10 cellular contexts compared by ENCODE assay signal in genomic region chr15:73923488-73924164, GRCh38. TPM values are rescaled to one million over a fixed set of nuclear protein-coding genes. Genes with fewer than 3 reads are reported as not detected.
A peak's percentile ranks its signal among the peaks of the same experiment; 100 is the strongest.
DNase-seq lines count a peak whose midpoint lies in the region; ATAC-seq and TF ChIP-seq lines count a peak whose summit lies in the region.
"Had no signal": no experiment of that assay in that cellular context is flagged by ENCODE, and none has a peak within 500 bp of the region (broad histone marks: within the 10 kb centered on the region; RNA-seq: fewer than 3 reads in every experiment).

No MANE protein-coding gene starts in this region.

- no peak overlapping the region for H3K9ac ChIP-seq in fibroblast of lung (ENCODE audit: insufficient read depth, low read length)
- H3K9ac ChIP-seq in rectal smooth muscle tissue (ENCODE audit: low read length) = no peak overlapping the region

- peak; percentile 1; the same call in 2 of the 3 replicates for ATAC-seq in SK-N-SH treated with all-trans-retinoic acid at 6 μM for 48 hours

- H3K4me3 ChIP-seq in fibroblast of lung (replicated peaks in 1 of 4; ENCODE audit: control extremely low read depth in 1 of 4, insufficient read depth in 1 of 4, low read depth in 3 of 4, low read length in 4 of 4) (peak overlapping the region in 1 of 4 experiments; percentile 29), rectal smooth muscle tissue (ENCODE audit: low read length) (no peak overlapping the region), dorsolateral prefrontal cortex (no peak overlapping the region)

- intact Hi-C loops in dorsolateral prefrontal cortex (cut with DNase I) = no loop called here

- H3K36me3 ChIP-seq in fibroblast of lung (ENCODE audit: control insufficient read depth, insufficient read depth, low read length) (peaks cover 5% of the 10 kb centered on the region), rectal smooth muscle tissue (ENCODE audit: control insufficient read depth, insufficient read depth, low read length) (no peaks in the 10 kb centered on the region)

- no peaks in the 10 kb centered on the region for H3K9me3 ChIP-seq in fibroblast of lung (ENCODE audit: control insufficient read depth, insufficient read depth, low read depth, low read length)

- H3K27ac ChIP-seq in fibroblast of lung (ENCODE audit: insufficient read depth, low read length) (peak overlapping the region; percentile 85), rectal smooth muscle tissue (ENCODE audit: low read depth, low read length) (peak overlapping the region; percentile 85), dorsolateral prefrontal cortex (peak overlapping the region in 14 of 59 donors; percentile 1 to 75 (median 36))
- H3K27ac ChIP-seq: HL-60 had no signal

- H4K20me1 ChIP-seq in fibroblast of lung (ENCODE audit: control insufficient read depth, extremely low read depth, insufficient read depth, low read length) = no peaks in the 10 kb centered on the region

- peak; percentile 22 for DNase-seq in GF-D8 (lab: John Stamatoyannopoulos, UW)
- DNase-seq in fibroblast of lung (ENCODE audit: low read depth in 2 of 2) = no peak
- DNase-seq in dorsolateral prefrontal cortex = no peak
- DNase-seq in NCI-H1105 treated with DMSO at 0.1 percent for 48 hours (lab: John Stamatoyannopoulos, UW) = no peak
- no peak for DNase-seq in NCI-H1436 (lab: John Stamatoyannopoulos, UW)
- no peak for DNase-seq in NCI-H748 treated with DMSO at 0.1 percent for 48 hours (lab: John Stamatoyannopoulos, UW)

- H3K27me3 ChIP-seq in fibroblast of lung (ENCODE audit: control insufficient read depth, insufficient read depth, low read length) (no peaks in the 10 kb centered on the region), rectal smooth muscle tissue (ENCODE audit: control insufficient read depth, insufficient read depth, low read length) (no peaks in the 10 kb centered on the region), dorsolateral prefrontal cortex (peaks cover 0 to 27% (median 16%) of the 10 kb centered on the region in 45 donors)

- H2AFZ ChIP-seq in fibroblast of lung (ENCODE audit: low read length) = no peak overlapping the region

- peak overlapping the region; percentile 74 for H3K4me2 ChIP-seq in fibroblast of lung (ENCODE audit: extremely low read depth, insufficient read depth, low read length)

- peaks cover 41% of the 10 kb centered on the region for H3K79me2 ChIP-seq in fibroblast of lung (ENCODE audit: control insufficient read depth, insufficient read depth, low read length)

- H3K4me1 ChIP-seq in fibroblast of lung (ENCODE audit: control insufficient read depth, extremely low read depth, insufficient read depth, low read length) (peaks cover 50% of the 10 kb centered on the region), rectal smooth muscle tissue (ENCODE audit: control insufficient read depth, insufficient read depth, low read length) (peaks cover 25% of the 10 kb centered on the region)

- TF ChIP-seq CTCF in fibroblast of lung (conservative IDR thresholded peaks at IDR 0.05 in 1 of 2, IDR thresholded peaks at IDR 0.05 in 1 of 2; ENCODE audit: low read depth in 1 of 2, low read length in 2 of 2) (no peak), dorsolateral prefrontal cortex (IDR thresholded peaks at IDR 0.05 in 54 of 56, conservative IDR thresholded peaks at IDR 0.05 in 2 of 56; ENCODE audit: low read depth in 1 of 56, partially characterized antibody in 56 of 56) (no peak)

TF ChIP-seq in SK-N-SH treated with all-trans-retinoic acid at 6 μM for 48 hours, 23 proteins besides CTCF, POLR2A, EP300 and RAD21:
- TF ChIP-seq RARB (CRISPR knock-in tag; IDR thresholded peaks at IDR 0.05) (no peak), TOX (CRISPR knock-in tag; IDR thresholded peaks at IDR 0.05; ENCODE audit: borderline replicate concordance) (no peak), CSDC2 (CRISPR knock-in tag; IDR thresholded peaks at IDR 0.05) (no peak), SNAI2 (CRISPR knock-in tag; IDR thresholded peaks at IDR 0.05) (no peak), PATZ1 (CRISPR knock-in tag; IDR thresholded peaks at IDR 0.05; ENCODE audit: borderline replicate concordance) (no peak), TCF4 (CRISPR knock-in tag; IDR thresholded peaks at IDR 0.05; ENCODE audit: borderline replicate concordance) (no peak), TSHZ2 (CRISPR knock-in tag; IDR thresholded peaks at IDR 0.05) (no peak), ARNTL (CRISPR knock-in tag; IDR thresholded peaks at IDR 0.05; ENCODE audit: borderline replicate concordance, low read depth) (no peak), CREB5 (CRISPR knock-in tag; IDR thresholded peaks at IDR 0.05; ENCODE audit: low read depth) (no peak), ISL1 (CRISPR knock-in tag; IDR thresholded peaks at IDR 0.05) (no peak), ZNF8 (CRISPR knock-in tag; IDR thresholded peaks at IDR 0.05) (no peak), ZFP30 (CRISPR knock-in tag; IDR thresholded peaks at IDR 0.05) (no peak), PPARA (CRISPR knock-in tag; IDR thresholded peaks at IDR 0.05; ENCODE audit: borderline replicate concordance) (no peak)

RNA-seq across cellular contexts. Expression of gene LOXL1, which starts 2.6 kb away (rescaled TPM):
- total RNA-seq in fibroblast of lung = 65.6 and 91.4 TPM in 2 replicates
- polyA plus RNA-seq in fibroblast of lung = 163 and 188 TPM in 2 replicates
- polyA plus RNA-seq in fibroblast of lung (2012) = 252 and 290 TPM in 2 replicates
- 596 and 875 TPM in 2 replicates for polyA minus RNA-seq in fibroblast of lung (ENCODE audit: low replicate concordance)
- total RNA-seq in dorsolateral prefrontal cortex = 1 to 10 TPM in 107 of 120 experiments, under 1 TPM in 12, not detected in 1; 0.48 to 6.3 (median 2.0) TPM

RNA-seq across cellular contexts. Expression of gene TBC1D21, which starts 50.3 kb away (rescaled TPM):
- total RNA-seq in fibroblast of lung = not detected in 2 replicates
- not detected in 2 replicates for polyA plus RNA-seq in fibroblast of lung
- not detected in 2 replicates for polyA plus RNA-seq in fibroblast of lung (2012)
- not detected in 2 replicates for polyA minus RNA-seq in fibroblast of lung (ENCODE audit: low replicate concordance)
- total RNA-seq in dorsolateral prefrontal cortex = under 1 TPM in 3 of 120 experiments, not detected in 117; 0.51 to 0.70 (median 0.53) TPM
- total RNA-seq: G401 had no signal
